ENCODE assay signal across 1 cellular context in the genomic region with DNA sequence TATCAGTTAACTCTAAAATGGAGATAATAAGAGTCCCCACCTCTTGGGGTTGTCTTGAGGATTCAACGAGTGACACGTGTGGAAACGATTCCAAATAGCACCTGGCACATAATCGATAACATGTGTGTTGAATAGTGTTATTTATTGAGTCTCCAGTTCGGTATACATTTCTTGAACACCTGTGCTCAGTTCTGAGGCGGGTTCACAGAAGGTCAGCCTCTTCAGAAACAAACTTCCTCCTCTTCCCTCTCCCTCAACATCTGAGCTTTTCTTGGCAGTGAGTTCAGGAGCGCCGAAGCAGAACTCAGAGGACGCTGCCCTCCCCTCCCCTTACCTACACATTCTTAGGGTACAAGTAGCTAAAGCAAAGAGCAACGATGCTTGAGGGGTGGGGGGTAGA.
TF ChIP-seq lines count a peak whose summit lies in the region.

No MANE protein-coding gene starts in this region.

TF ChIP-seq in H1, 55 proteins besides CTCF, POLR2A, EP300 and RAD21 (continued from another document):
- TF ChIP-seq CBX8 (IDR thresholded peaks at IDR 0.05; ENCODE audit: borderline replicate concordance, low read depth, low read length), result no peak
- TF ChIP-seq RBBP5 (IDR thresholded peaks at IDR 0.05; ENCODE audit: borderline replicate concordance, low read depth, low read length), result no peak
- TF ChIP-seq HDAC6 (IDR thresholded peaks at IDR 0.05; ENCODE audit: low read depth, low read length), result no peak
- TF ChIP-seq SP4 (IDR thresholded peaks at IDR 0.05; ENCODE audit: low read length), result no peak
